ENCODE assay signal across 11 cellular contexts in the genomic region with DNA sequence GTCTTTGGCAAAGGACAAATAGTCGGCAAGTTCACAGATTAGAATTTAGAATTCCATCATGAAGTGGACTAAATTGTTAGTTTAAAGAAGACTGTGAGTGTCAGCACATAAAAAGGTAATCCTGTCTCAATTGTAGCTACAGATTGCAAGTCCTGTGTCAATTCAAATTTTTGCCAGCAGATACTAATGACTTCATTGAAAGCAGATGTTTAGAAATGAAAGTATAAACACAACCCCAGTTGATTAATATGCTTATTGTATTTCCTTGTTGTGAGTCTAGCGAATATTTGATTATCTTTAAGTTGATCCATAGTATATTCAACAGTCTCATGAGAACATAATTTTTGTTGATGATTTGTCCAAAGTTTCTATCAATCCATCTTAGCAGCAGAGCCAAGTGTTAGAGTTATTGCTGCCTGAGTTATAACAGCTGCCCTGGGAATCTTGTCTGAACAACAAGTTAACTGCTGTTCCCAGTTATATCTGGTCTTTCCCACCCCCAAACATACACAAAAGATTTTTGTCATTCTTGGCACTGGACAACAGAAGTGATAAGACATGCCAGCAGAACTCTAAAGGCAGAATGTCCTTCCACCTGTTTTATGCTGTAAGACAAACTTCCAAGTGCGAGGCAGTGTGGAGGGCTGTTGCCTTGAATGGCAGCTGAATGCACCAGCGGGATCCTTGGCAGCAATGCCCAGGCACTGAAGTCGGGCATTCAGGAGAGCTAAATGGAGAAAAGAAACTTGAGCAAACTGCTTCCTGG. TPM values are rescaled to one million over a fixed set of nuclear protein-coding genes. Genes with fewer than 3 reads are reported as not detected.
DNase-seq lines count a peak whose midpoint lies in the region; ATAC-seq and FAIRE-seq lines count a peak whose summit lies in the region.
"Had no signal": no experiment of that assay in that cellular context is flagged by ENCODE, and none has a peak within 500 bp of the region (broad histone marks: within the 10 kb centered on the region; RNA-seq: fewer than 3 reads in every experiment).

No MANE protein-coding gene starts in this region.

- H3K27me3 ChIP-seq in right cardiac atrium (ENCODE audit: control insufficient read depth, insufficient read depth) (no peaks in the 10 kb centered on the region), rectal smooth muscle tissue (ENCODE audit: control insufficient read depth, insufficient read depth, low read length) (no peaks in the 10 kb centered on the region)

- no peaks in the 10 kb centered on the region for H3K9me3 Mint-ChIP-seq in activated CD4-positive, alpha-beta T cell treated with anti-CD3 and anti-CD28 coated beads, Interleukin-2, amount 10 ng/mL, durations not matched to agents 24 days and 14 days
- H3K9me3 Mint-ChIP-seq: T-helper 2 cell treated with Interferon-gamma antibody and Interleukin-4, amounts not matched to agents 5 μg/mL and 100 μg/mL, for 36 hours had no signal

- no peak overlapping the region for H3K9ac ChIP-seq in rectal smooth muscle tissue (ENCODE audit: low read length)

- H3K4me1 ChIP-seq in right cardiac atrium (ENCODE audit: control insufficient read depth, insufficient read depth, low read length) (peaks cover 5% of the 10 kb centered on the region), rectal smooth muscle tissue (ENCODE audit: control insufficient read depth, insufficient read depth, low read length) (peaks cover 17% of the 10 kb centered on the region)

- H3K4me3 Mint-ChIP-seq in activated CD4-positive, alpha-beta T cell treated with anti-CD3 and anti-CD28 coated beads, Interleukin-2, amount 10 ng/mL, durations not matched to agents 24 days and 14 days = no peak overlapping the region
- H3K4me3 Mint-ChIP-seq: T-helper 2 cell treated with Interferon-gamma antibody and Interleukin-4, amounts not matched to agents 5 μg/mL and 100 μg/mL, for 36 hours had no signal

- ATAC-seq in right cardiac atrium (peak; percentile 72 to 78), GM21528 (IDR thresholded peaks at IDR 0.05; ENCODE audit: low FRiP score, unreplicated experiment) (no peak)

- H3K4me3 ChIP-seq in right cardiac atrium (ENCODE audit: low read length) (peak overlapping the region; percentile 51), rectal smooth muscle tissue (ENCODE audit: low read length) (peak overlapping the region; percentile 44)

- WGBS in right cardiac atrium = 28% methylated on average over 5 of the region's 5 CpGs

- DNase-seq in DMS 273 treated with DMSO at 0.1 percent for 48 hours (lab: John Stamatoyannopoulos, UW) (peak; percentile 86), anterior cingulate cortex (lab: John Stamatoyannopoulos, UW) (peak in 52 of 58 donors; percentile 13 to 90 (median 66)), right cardiac atrium (peak in 1 of 3 donors; percentile 49), cortex of kidney (lab: John Stamatoyannopoulos, UW) (no peak), frontal cortex (ENCODE audit: low spot score in 2 of 2) (no peak)
- DNase-seq in activated CD4-positive, alpha-beta T cell treated with anti-CD3 and anti-CD28 coated beads, Interleukin-2, amount 10 ng/mL, durations not matched to agents 24 days and 14 days = no peak
- DNase-seq: activated naive CD4-positive, alpha-beta T cell treated with anti-CD3 and anti-CD28 coated beads, Interleukin-2, amount 50 U/mL, for 16 hours; NCI-H187 had no signal

- H3K9me3 ChIP-seq in right cardiac atrium (ENCODE audit: control insufficient read depth, low read length) = no peaks in the 10 kb centered on the region

- intact Hi-C loops in right cardiac atrium (cut with DNase I) = loop anchor here in 2 of 4 donors (5.0 to 10.0 kb wide), 2 partner anchors 86 to 89 kb away; a partner anchor contains a TSS
- intact Hi-C loops in activated CD4-positive, alpha-beta T cell treated with anti-CD3 and anti-CD28 coated beads, Interleukin-2, amount 10 ng/mL, durations not matched to agents 24 days and 14 days (cut with micrococcal nuclease) = no loop called here

- no peaks in the 10 kb centered on the region for H3K4me1 Mint-ChIP-seq in activated CD4-positive, alpha-beta T cell treated with anti-CD3 and anti-CD28 coated beads, Interleukin-2, amount 10 ng/mL, durations not matched to agents 24 days and 14 days

- H3K27ac ChIP-seq in right cardiac atrium (ENCODE audit: low read length) (peak overlapping the region; percentile 30), rectal smooth muscle tissue (ENCODE audit: low read depth, low read length) (peak overlapping the region; percentile 83)

- H3K27ac Mint-ChIP-seq in activated CD4-positive, alpha-beta T cell treated with anti-CD3 and anti-CD28 coated beads, Interleukin-2, amount 10 ng/mL, durations not matched to agents 24 days and 14 days = no peak overlapping the region
- H3K27ac Mint-ChIP-seq: T-helper 2 cell treated with Interferon-gamma antibody and Interleukin-4, amounts not matched to agents 5 μg/mL and 100 μg/mL, for 36 hours had no signal

- no peaks in the 10 kb centered on the region for H3K36me3 Mint-ChIP-seq in activated CD4-positive, alpha-beta T cell treated with anti-CD3 and anti-CD28 coated beads, Interleukin-2, amount 10 ng/mL, durations not matched to agents 24 days and 14 days (ENCODE audit: low read depth)

- no peaks in the 10 kb centered on the region for H3K36me3 ChIP-seq in rectal smooth muscle tissue (ENCODE audit: control insufficient read depth, insufficient read depth, low read length)

- no peak for FAIRE-seq in frontal cortex (lab: Jason Lieb, UNC)

- H3K27me3 Mint-ChIP-seq in activated CD4-positive, alpha-beta T cell treated with anti-CD3 and anti-CD28 coated beads, Interleukin-2, amount 10 ng/mL, durations not matched to agents 24 days and 14 days = peaks cover 18% of the 10 kb centered on the region

RNA-seq across cellular contexts. Expression of a gene that starts 21.3 kb away (rescaled TPM):
- total RNA-seq in right cardiac atrium (10 to 100 TPM; 15.6 to 16.8 (median 16.4) TPM), frontal cortex (21.2 TPM)
- 8.4 TPM for polyA plus RNA-seq in right cardiac atrium
- 20.3 and 20.4 TPM in 2 replicates for total RNA-seq in activated CD4-positive, alpha-beta T cell treated with anti-CD3 and anti-CD28 coated beads, Interleukin-2, amount 10 ng/mL, durations not matched to agents 24 days and 14 days

Comparison
In these comparisons a context has a peak if more than half of its experiments do, and no peak if none do; other contexts are left out.
1. DNase-seq: peak in DMS 273 treated with DMSO at 0.1 percent for 48 hours (single experiment) and anterior cingulate cortex (52 of 58); none in cortex of kidney (single experiment), activated CD4-positive, alpha-beta T cell treated with anti-CD3 and anti-CD28 coated beads, Interleukin-2, amount 10 ng/mL, durations not matched to agents 24 days and 14 days (single experiment) and frontal cortex (0 of 2).